ENCODE assay signal across 8 cellular contexts in genomic region chr3:48465531-48466378, GRCh38. TPM values are rescaled to one million over a fixed set of nuclear protein-coding genes. Genes with fewer than 3 reads are reported as not detected.
DNase-seq lines count a peak whose midpoint lies in the region; ATAC-seq and TF ChIP-seq lines count a peak whose summit lies in the region.

No MANE protein-coding gene starts in this region.

- H3K4me1 Mint-ChIP-seq in neural crest cell: peaks cover 40% of the 10 kb centered on the region

- peak overlapping the region; percentile 100 for H3K27ac ChIP-seq in foreskin keratinocyte

- ATAC-seq in GM21576 (IDR thresholded peaks at IDR 0.05; ENCODE audit: unreplicated experiment) (peak; percentile 82), foreskin keratinocyte (peak; percentile 90)

- H3K27ac Mint-ChIP-seq in neural crest cell (ENCODE audit: unreplicated experiment): peak overlapping the region; percentile 97

- H3K36me3 Mint-ChIP-seq in neural crest cell (ENCODE audit: low read depth): no peaks in the 10 kb centered on the region

- peaks cover 4% of the 10 kb centered on the region for H3K4me1 ChIP-seq in foreskin keratinocyte

- H3K27me3 ChIP-seq in foreskin keratinocyte: no peaks in the 10 kb centered on the region

- peak overlapping the region; percentile 76 for H3K4me3 ChIP-seq in Jurkat, Clone E6-1 (ENCODE audit: low read length)

- peak; percentile 68 for TF ChIP-seq CTCF in foreskin keratinocyte (conservative IDR thresholded peaks at IDR 0.05)
- peak; percentile 74 for TF ChIP-seq CTCF in neural crest cell (conservative IDR thresholded peaks at IDR 0.05)

- H3K9me3 Mint-ChIP-seq in neural crest cell: no peaks in the 10 kb centered on the region

- peak; percentile 63 for DNase-seq in DMS79 (lab: John Stamatoyannopoulos, UW)
- peak; percentile 66 for DNase-seq in Jurkat, Clone E6-1 (ENCODE audit: low read depth, low spot score)
- DNase-seq in SIG-M5 (lab: John Stamatoyannopoulos, UW): peak; percentile 51
- peak; percentile 82 for DNase-seq in activated naive CD4-positive, alpha-beta T cell treated with Interleukin-2 at 50 U/mL for 16 hours
- DNase-seq in foreskin keratinocyte: peak; percentile 98
- DNase-seq in neural crest cell (ENCODE audit: low read depth, low spot score): peak; percentile 82
- peak; percentile 100 for DNase-seq in stromal cell of bone marrow (ENCODE audit: low read depth)

- H3K27me3 Mint-ChIP-seq in neural crest cell (ENCODE audit: low read depth): peaks cover 3% of the 10 kb centered on the region

- H3K4me3 Mint-ChIP-seq in neural crest cell: peak overlapping the region; percentile 91

RNA-seq across cellular contexts. Expression of gene ATRIP, which starts 19.2 kb away (rescaled TPM):
- 17.5 TPM for polyA plus RNA-seq in Jurkat, Clone E6-1 (2012; ENCODE audit: insufficient read depth, insufficient read length)
- total RNA-seq in foreskin keratinocyte (11.6 and 14.4 TPM in 2 replicates), neural crest cell (21.8 and 22.1 TPM in 2 replicates)
- polyA plus RNA-seq in foreskin keratinocyte: 9.2 and 11.4 TPM in 2 replicates

RNA-seq across cellular contexts. Expression of gene TMA7, which starts 25.7 kb away (rescaled TPM):
- 522 TPM for polyA plus RNA-seq in Jurkat, Clone E6-1 (2012; ENCODE audit: insufficient read depth, insufficient read length)
- 376 and 417 TPM in 2 replicates for total RNA-seq in foreskin keratinocyte
- 616 and 663 TPM in 2 replicates for polyA plus RNA-seq in foreskin keratinocyte
- 309 and 318 TPM in 2 replicates for total RNA-seq in neural crest cell

RNA-seq across cellular contexts. Expression of gene CCDC51, which starts 25.8 kb away (rescaled TPM):
- 27.6 TPM for polyA plus RNA-seq in Jurkat, Clone E6-1 (2012; ENCODE audit: insufficient read depth, insufficient read length)
- total RNA-seq in foreskin keratinocyte: 30.3 and 31.1 TPM in 2 replicates
- polyA plus RNA-seq in foreskin keratinocyte: 29.5 and 33.2 TPM in 2 replicates
- 12.4 TPM in 2 replicates for total RNA-seq in neural crest cell

RNA-seq across cellular contexts. Expression of gene PLXNB1, which starts 35.9 kb away (rescaled TPM):
- 39.2 TPM for polyA plus RNA-seq in Jurkat, Clone E6-1 (2012; ENCODE audit: insufficient read depth, insufficient read length)
- total RNA-seq in foreskin keratinocyte: 67.8 and 73.4 TPM in 2 replicates
- polyA plus RNA-seq in foreskin keratinocyte: 40.1 and 40.6 TPM in 2 replicates
- total RNA-seq in neural crest cell: 161 and 180 TPM in 2 replicates

RNA-seq across cellular contexts. Expression of gene SHISA5, which starts 38.2 kb away (rescaled TPM):
- 150 TPM for polyA plus RNA-seq in Jurkat, Clone E6-1 (2012; ENCODE audit: insufficient read depth, insufficient read length)
- total RNA-seq in foreskin keratinocyte (262 and 284 TPM in 2 replicates), neural crest cell (117 and 124 TPM in 2 replicates)
- polyA plus RNA-seq in foreskin keratinocyte: 280 TPM in 2 replicates

Comparison
In these comparisons a context has a peak if more than half of its experiments do, and no peak if none do; other contexts are left out.
1. Peak in every context shown above with its lines: DNase-seq, ATAC-seq, H3K4me3 ChIP-seq and H3K27ac ChIP-seq.